ENCODE assay signal across 1 cellular context in the genomic region with DNA sequence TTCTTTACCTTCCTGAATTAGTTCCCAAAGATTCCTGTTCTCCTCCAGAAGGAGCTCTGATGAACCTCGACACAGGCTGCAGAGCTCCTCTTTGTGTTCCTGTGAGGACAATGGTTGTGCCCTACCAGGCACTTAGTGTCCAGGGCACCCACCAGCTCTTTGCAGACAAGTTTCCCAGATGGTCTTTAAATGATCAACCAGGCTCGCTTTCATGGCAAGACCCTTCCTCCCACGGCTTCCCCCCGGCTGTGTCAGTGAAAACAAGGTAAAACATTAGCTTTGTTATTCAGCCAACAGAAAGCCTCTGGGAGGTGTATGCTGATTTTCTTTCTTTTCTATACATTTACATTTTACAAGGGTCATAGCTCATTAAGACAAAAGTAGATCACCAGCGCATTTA.
TF ChIP-seq lines count a peak whose summit lies in the region.

No MANE protein-coding gene starts in this region.

TF ChIP-seq in K562, 482 proteins besides CTCF, POLR2A, EP300 and RAD21:
- TF ChIP-seq, protein P1, sequence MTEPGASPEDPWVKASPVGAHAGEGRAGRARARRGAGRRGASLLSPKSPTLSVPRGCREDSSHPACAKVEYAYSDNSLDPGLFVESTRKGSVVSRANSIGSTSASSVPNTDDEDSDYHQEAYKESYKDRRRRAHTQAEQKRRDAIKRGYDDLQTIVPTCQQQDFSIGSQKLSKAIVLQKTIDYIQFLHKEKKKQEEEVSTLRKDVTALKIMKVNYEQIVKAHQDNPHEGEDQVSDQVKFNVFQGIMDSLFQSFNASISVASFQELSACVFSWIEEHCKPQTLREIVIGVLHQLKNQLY (CRISPR knock-in tag; conservative IDR thresholded peaks at IDR 0.05) = no peak
- TF ChIP-seq KHSRP (IDR thresholded peaks at IDR 0.05) (no peak), CTBP1 (IDR thresholded peaks at IDR 0.05; ENCODE audit: borderline replicate concordance) (no peak), JUN (IDR thresholded peaks at IDR 0.05; ENCODE audit: borderline replicate concordance, low read depth, low read length) (no peak), JUN (CRISPR knock-in tag; IDR thresholded peaks at IDR 0.05; ENCODE audit: borderline replicate concordance) (no peak), FOXM1 (IDR thresholded peaks at IDR 0.05; ENCODE audit: low read depth) (no peak), FOXM1 (CRISPR knock-in tag; IDR thresholded peaks at IDR 0.05; ENCODE audit: low read depth) (no peak)
- TF ChIP-seq, protein P2, sequence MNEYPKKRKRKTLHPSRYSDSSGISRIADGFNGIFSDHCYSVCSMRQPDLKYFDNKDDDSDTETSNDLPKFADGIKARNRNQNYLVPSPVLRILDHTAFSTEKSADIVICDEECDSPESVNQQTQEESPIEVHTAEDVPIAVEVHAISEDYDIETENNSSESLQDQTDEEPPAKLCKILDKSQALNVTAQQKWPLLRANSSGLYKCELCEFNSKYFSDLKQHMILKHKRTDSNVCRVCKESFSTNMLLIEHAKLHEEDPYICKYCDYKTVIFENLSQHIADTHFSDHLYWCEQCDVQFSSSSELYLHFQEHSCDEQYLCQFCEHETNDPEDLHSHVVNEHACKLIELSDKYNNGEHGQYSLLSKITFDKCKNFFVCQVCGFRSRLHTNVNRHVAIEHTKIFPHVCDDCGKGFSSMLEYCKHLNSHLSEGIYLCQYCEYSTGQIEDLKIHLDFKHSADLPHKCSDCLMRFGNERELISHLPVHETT (CRISPR knock-in tag; conservative IDR thresholded peaks at IDR 0.05 in 1 of 2, IDR thresholded peaks at IDR 0.05 in 1 of 2) = no peak
